ENCODE assay signal across 23 cellular contexts in genomic region chr18:36152781-36153180, GRCh38. TPM values are rescaled to one million over a fixed set of nuclear protein-coding genes. Genes with fewer than 3 reads are reported as not detected.
A peak's percentile ranks its signal among the peaks of the same experiment; 100 is the strongest.
DNase-seq lines count a peak whose midpoint lies in the region; ATAC-seq, FAIRE-seq and TF ChIP-seq lines count a peak whose summit lies in the region.
"Had no signal": no experiment of that assay in that cellular context is flagged by ENCODE, and none has a peak within 500 bp of the region (broad histone marks: within the 10 kb centered on the region; RNA-seq: fewer than 3 reads in every experiment).

No MANE protein-coding gene starts in this region.

- no peak for TF ChIP-seq RAD21 in IMR-90 (IDR thresholded peaks at IDR 0.05; ENCODE audit: low read length)

- no peak for FAIRE-seq in astrocyte (lab: Jason Lieb, UNC)

- H3K23ac ChIP-seq in IMR-90 (ENCODE audit: low read depth, low read length), result peak overlapping the region; percentile 64; the same call in 1 of the 2 replicates

- peaks cover 11% of the 10 kb centered on the region for H3K9me1 ChIP-seq in IMR-90 (ENCODE audit: insufficient read depth, low read length)

- H3K14ac ChIP-seq in IMR-90 (replicated peaks; ENCODE audit: low read depth, low read length), result peak overlapping the region; percentile 76

- POLR2A ChIA-PET in IMR-90 (lab: Charles Lee; ENCODE audit: unreplicated experiment), result no interaction called here

- peak overlapping the region; percentile 73; the same call in 1 of the 2 replicates for H2BK20ac ChIP-seq in IMR-90 (ENCODE audit: low read depth, low read length)

- no peak overlapping the region for H2AFZ ChIP-seq in IMR-90 (replicated peaks; ENCODE audit: low read length, poor library complexity)
- no peak overlapping the region for H2AFZ ChIP-seq in astrocyte (ENCODE audit: low read depth, low read length)

- TF ChIP-seq POLR2A in IMR-90 (IDR thresholded peaks at IDR 0.05; ENCODE audit: low read depth, low read length), result no peak

- dilution Hi-C loops in IMR-90 (cut with HindIII; ENCODE audit: low sequenced_read_pairs, unreplicated experiment), result no loop called here

- peak overlapping the region; percentile 2 for H3K4me3 Mint-ChIP-seq in astrocyte (ENCODE audit: unreplicated experiment)
- H3K4me3 Mint-ChIP-seq: CD4-positive, alpha-beta memory T cell; type B pancreatic cell had no signal

- H3K36me3 Mint-ChIP-seq in astrocyte (ENCODE audit: low read depth, unreplicated experiment), result peaks cover 10% of the 10 kb centered on the region

- peak overlapping the region; percentile 85 for H3K18ac ChIP-seq in IMR-90 (ENCODE audit: low read depth, low read length)

- peak overlapping the region; percentile 89 for H2BK120ac ChIP-seq in IMR-90 (ENCODE audit: low read depth, low read length)

- no peaks in the 10 kb centered on the region for H3K9me3 Mint-ChIP-seq in astrocyte (ENCODE audit: unreplicated experiment)
- H3K9me3 Mint-ChIP-seq: type B pancreatic cell had no signal

- no CpG with 5 or more reads among the region's 1 CpG for WGBS in IMR-90 (ENCODE audit: extremely low coverage in 2 of 2, insufficient read length in 1 of 2), 2 experiments

- H3K9me3 ChIP-seq in IMR-90 (ENCODE audit: control insufficient read depth, insufficient read depth, low read length), result no peaks in the 10 kb centered on the region
- no peaks in the 10 kb centered on the region for H3K9me3 ChIP-seq in astrocyte (ENCODE audit: insufficient read depth, low read depth, low read length)
- H3K9me3 ChIP-seq in upper lobe of right lung, result no peaks in the 10 kb centered on the region
- H3K9me3 ChIP-seq: body of pancreas, heart right ventricle, neutrophil, psoas muscle had no signal

- intact Hi-C loops in IMR-90 (cut with micrococcal nuclease), result loop anchor here (2.0 kb wide), 1 partner anchor 18 kb away; no protein-coding TSS in a partner anchor
- intact Hi-C loops in upper lobe of right lung (cut with DNase I), result no loop called here

- no TSS peak for BruUV-seq in IMR-90 (replicated peaks; lab: Mats Ljungman, UMichigan)

- peaks cover 10 to 33% of the 10 kb centered on the region in 2 experiments; a peak in 3 of 4 replicates for H3K79me1 ChIP-seq in IMR-90 (ENCODE audit: low read depth in 1 of 2, low read length in 2 of 2)

- H3K27ac Mint-ChIP-seq in astrocyte (ENCODE audit: unreplicated experiment), result peak overlapping the region; percentile 97
- H3K27ac Mint-ChIP-seq: type B pancreatic cell had no signal

- no peak overlapping the region for H3K4me3 ChIP-seq in IMR-90 (ENCODE audit: insufficient read depth, low read depth, low read length)
- peak overlapping the region; percentile 30 for H3K4me3 ChIP-seq in astrocyte (ENCODE audit: insufficient read depth, low read depth, low read length)
- no peak overlapping the region for H3K4me3 ChIP-seq in upper lobe of right lung
- H3K4me3 ChIP-seq: body of pancreas, heart right ventricle, psoas muscle, skin epidermis had no signal

- H3K79me2 ChIP-seq in astrocyte (ENCODE audit: insufficient read depth, low read length), result no peaks in the 10 kb centered on the region

- H3K4me2 ChIP-seq in IMR-90 (ENCODE audit: low read depth, low read length) (peak overlapping the region; percentile 53), astrocyte (ENCODE audit: low read length) (peak overlapping the region; percentile 77)

- no peak overlapping the region for H2AK9ac ChIP-seq in IMR-90 (replicated peaks; ENCODE audit: low read depth, low read length, poor library complexity)

- DNase-seq in IMR-90 (peak; percentile 15), astrocyte (ENCODE audit: low read depth) (peak; percentile 59), myocyte (ENCODE audit: low read depth) (peak; percentile 71), upper lobe of right lung (no peak), AG08395 (ENCODE audit: low spot score) (no peak)
- no peak for DNase-seq in stimulated activated CD4-positive, alpha-beta T cell treated with anti-CD3 and anti-CD28 coated beads, Interleukin-1b, Interleukin-23, amount 100 ng/mL, for 48 hours
- DNase-seq: activated CD4-positive, alpha-beta T cell treated with anti-CD3 and anti-CD28 coated beads for 4 hours; activated gamma-delta T cell; activated T-cell treated with anti-CD3 and anti-CD28 coated beads, Interleukin-2, amount 50 U/mL, for 1 hour; AML-193; CD4-positive, alpha-beta memory T cell; heart right ventricle; Karpas-422; NCI-H1694; NCI-H510A; psoas muscle; SHP77; stimulated activated CD4-positive, alpha-beta T cell treated with anti-CD3 and anti-CD28 coated beads, Interleukin-2, amount 100 ng/mL, for 24 hours had no signal

- peak overlapping the region; percentile 51 to 86; a peak in 3 of 4 replicates for H4K8ac ChIP-seq in IMR-90 (ENCODE audit: low read depth in 2 of 2, low read length in 2 of 2)

- peak overlapping the region; percentile 91 for H2AK5ac ChIP-seq in IMR-90 (ENCODE audit: low read depth, low read length)

- H3K27me3 ChIP-seq in IMR-90 (ENCODE audit: control insufficient read depth, insufficient read depth, low read length) (no peaks in the 10 kb centered on the region), astrocyte (ENCODE audit: insufficient read depth, low read length) (no peaks in the 10 kb centered on the region), upper lobe of right lung (no peaks in the 10 kb centered on the region)
- H3K27me3 ChIP-seq: body of pancreas, heart right ventricle, neutrophil had no signal

- H3K4me1 Mint-ChIP-seq in astrocyte (ENCODE audit: low read depth, unreplicated experiment), result peaks cover 42% of the 10 kb centered on the region

- peak overlapping the region; percentile 91 for H4K5ac ChIP-seq in IMR-90 (ENCODE audit: low read depth, low read length)

- H3K9ac ChIP-seq in IMR-90 (ENCODE audit: low read depth, low read length) (peak overlapping the region; percentile 23; the same call in 1 of the 2 replicates), astrocyte (ENCODE audit: low read length) (peak overlapping the region; percentile 44)

- H2BK5ac ChIP-seq in IMR-90 (ENCODE audit: low read depth, low read length, poor library complexity, severe bottlenecking), result peak overlapping the region; percentile 91

- H3K27ac ChIP-seq in IMR-90 (ENCODE audit: insufficient read depth, low read length) (peak overlapping the region; percentile 97), astrocyte (ENCODE audit: low read depth, low read length) (peak overlapping the region; percentile 98), upper lobe of right lung (peak overlapping the region; percentile 45)
- H3K27ac ChIP-seq: neutrophil, psoas muscle had no signal

- peaks cover 20% of the 10 kb centered on the region for H3K4me1 ChIP-seq in IMR-90 (ENCODE audit: control insufficient read depth, insufficient read depth, low read length)
- H3K4me1 ChIP-seq in astrocyte (ENCODE audit: insufficient read depth, low read length), result peaks cover 31% of the 10 kb centered on the region
- H3K4me1 ChIP-seq in upper lobe of right lung, result no peaks in the 10 kb centered on the region
- H3K4me1 ChIP-seq: body of pancreas, psoas muscle had no signal

- peak overlapping the region; percentile 86 for H3K4ac ChIP-seq in IMR-90 (ENCODE audit: low read depth, low read length)

- H4K91ac ChIP-seq in IMR-90 (ENCODE audit: insufficient read depth, low read depth, low read length), result peak overlapping the region; percentile 79

- peak overlapping the region; percentile 89; the same call in 1 of the 3 replicates for H2BK15ac ChIP-seq in IMR-90 (ENCODE audit: low read depth, low read length)

- TF ChIP-seq CTCF in IMR-90 (conservative IDR thresholded peaks at IDR 0.05; ENCODE audit: low read depth, low read length), result no peak
- no peak for TF ChIP-seq CTCF in astrocyte (IDR thresholded peaks at IDR 0.05; ENCODE audit: insufficient read depth, low read depth, low read length)
- no peak for TF ChIP-seq CTCF in upper lobe of right lung (IDR thresholded peaks at IDR 0.05)

- H3K27me3 Mint-ChIP-seq in astrocyte (ENCODE audit: low read depth, unreplicated experiment), result no peaks in the 10 kb centered on the region
- H3K27me3 Mint-ChIP-seq: CD4-positive, alpha-beta memory T cell; type B pancreatic cell had no signal

- no peaks in the 10 kb centered on the region for H4K20me1 ChIP-seq in IMR-90 (ENCODE audit: insufficient read depth, low read length)
- no peaks in the 10 kb centered on the region for H4K20me1 ChIP-seq in astrocyte (ENCODE audit: insufficient read depth, low read length)

- no peak overlapping the region; the same call in 1 of the 2 replicates for H3K56ac ChIP-seq in IMR-90 (ENCODE audit: extremely low read depth, insufficient read depth, low read length)

- ATAC-seq in IMR-90 (ENCODE audit: low read depth) (no peak; the same call in 1 of the 2 replicates), upper lobe of right lung (no peak), HG02884 (IDR thresholded peaks at IDR 0.05; ENCODE audit: unreplicated experiment) (no peak)
- ATAC-seq: body of pancreas, psoas muscle had no signal

- peaks cover 36% of the 10 kb centered on the region for H3K36me3 ChIP-seq in IMR-90 (ENCODE audit: control insufficient read depth, insufficient read depth, low read length)
- H3K36me3 ChIP-seq in astrocyte (ENCODE audit: insufficient read depth, low read length), result peaks cover 42% of the 10 kb centered on the region
- peaks cover 95% of the 10 kb centered on the region for H3K36me3 ChIP-seq in upper lobe of right lung

- CTCF ChIA-PET in IMR-90 (lab: Yijun Ruan, JAX), result interaction anchor here (0.5 kb wide), 1 partner anchor 393 kb away, joined by 4 read pairs; no protein-coding TSS in a partner anchor

- in situ Hi-C loops in IMR-90 (cut with MboI; ENCODE audit: low sequenced_read_pairs), result no loop called here

TF ChIP-seq in IMR-90, 13 proteins besides CTCF, POLR2A, EP300 and RAD21 (continues in another document):
- TF ChIP-seq MXI1 (IDR thresholded peaks at IDR 0.05; ENCODE audit: borderline replicate concordance, low read depth, low read length) (no peak), SMC3 (IDR thresholded peaks at IDR 0.05; ENCODE audit: low read depth, low read length) (no peak)

RNA-seq across cellular contexts. Expression of gene ELP2, which starts 23.1 kb away (rescaled TPM):
- total RNA-seq in IMR-90 (2012; rRNA removed) (97.2 and 161 TPM in 2 replicates), astrocyte (98.1 and 99.8 TPM in 2 replicates), myocyte (66.3 and 72.4 TPM in 2 replicates), upper lobe of right lung (69.0 TPM)
- 48.1 and 48.8 TPM in 2 replicates for polyA plus RNA-seq in IMR-90 (2012; rRNA removed)
- 22.6 and 26.0 TPM in 2 replicates for polyA plus RNA-seq in IMR-90 (2012; cell fraction: cytosol; rRNA removed)
- 43.0 and 129 TPM in 2 replicates for polyA plus RNA-seq in IMR-90 (2012; cell fraction: nucleus; rRNA removed; ENCODE audit: low replicate concordance)
- polyA plus RNA-seq in myocyte (2012), result 55.1 TPM

RNA-seq across cellular contexts. Expression of gene SLC39A6, which starts 23.6 kb away (rescaled TPM):
- total RNA-seq in IMR-90 (2012; rRNA removed) (86.1 and 91.9 TPM in 2 replicates), astrocyte (81.3 and 87.3 TPM in 2 replicates), myocyte (61.7 and 62.2 TPM in 2 replicates), upper lobe of right lung (24.3 TPM)
- polyA plus RNA-seq in IMR-90 (2012; rRNA removed), result 39.5 and 48.7 TPM in 2 replicates
- polyA plus RNA-seq in IMR-90 (2012; cell fraction: cytosol; rRNA removed), result 14.5 and 32.5 TPM in 2 replicates
- polyA plus RNA-seq in IMR-90 (2012; cell fraction: nucleus; rRNA removed; ENCODE audit: low replicate concordance), result 13.7 and 38.2 TPM in 2 replicates
- 58.4 TPM for polyA plus RNA-seq in myocyte (2012)

RNA-seq across cellular contexts. Expression of gene MOCOS, which starts 34.5 kb away (rescaled TPM):
- total RNA-seq in IMR-90 (2012; rRNA removed) (1.9 and 2.2 TPM in 2 replicates), astrocyte (1.4 and 1.9 TPM in 2 replicates), myocyte (4.8 and 5.4 TPM in 2 replicates), upper lobe of right lung (5.0 TPM)
- 0.87 and 1.1 TPM in 2 replicates for polyA plus RNA-seq in IMR-90 (2012; rRNA removed)
- 0.50 and 0.91 TPM in 2 replicates for polyA plus RNA-seq in IMR-90 (2012; cell fraction: cytosol; rRNA removed)
- polyA plus RNA-seq in IMR-90 (2012; cell fraction: nucleus; rRNA removed; ENCODE audit: low replicate concordance), result 1.0 and 2.0 TPM in 2 replicates
- 15.9 TPM for polyA plus RNA-seq in myocyte (2012)

Comparison
In these comparisons a context has a peak if more than half of its experiments do, and no peak if none do; other contexts are left out.
1. DNase-seq: peak in IMR-90 (single experiment), astrocyte (single experiment) and myocyte (single experiment); none in upper lobe of right lung (single experiment), AG08395 (single experiment) and stimulated activated CD4-positive, alpha-beta T cell treated with anti-CD3 and anti-CD28 coated beads, Interleukin-1b, Interleukin-23, amount 100 ng/mL, for 48 hours (single experiment).
2. H3K27ac ChIP-seq: peak in every context shown above with its lines; median percentile 98 in astrocyte; 97 in IMR-90; 45 in upper lobe of right lung.